Comparison of ENCODE assay signal across 15 cellular contexts in genomic region chr11:38751421-38751820, GRCh38.
A peak's percentile ranks its signal among the peaks of the same experiment; 100 is the strongest.
DNase-seq lines count a peak whose midpoint lies in the region; ATAC-seq and TF ChIP-seq lines count a peak whose summit lies in the region.
"Had no signal": no experiment of that assay in that cellular context is flagged by ENCODE, and none has a peak within 500 bp of the region (broad histone marks: within the 10 kb centered on the region; RNA-seq: fewer than 3 reads in every experiment).

No MANE protein-coding gene starts in this region.

- TF ChIP-seq CTCF in MM.1S (IDR thresholded peaks at IDR 0.05; ENCODE audit: low read length) (no peak), cardiac fibroblast (IDR thresholded peaks at IDR 0.05; ENCODE audit: low read depth, low read length) (no peak), endodermal cell (conservative IDR thresholded peaks at IDR 0.05) (no peak)
- TF ChIP-seq CTCF in CD8-positive, alpha-beta T cell (IDR thresholded peaks at IDR 0.05), result no peak

- peaks cover 17 to 34% (median 28%) of the 10 kb centered on the region in 11 experiments; a peak in 21 of 22 replicates for H3K9me3 ChIP-seq in BLaER1 treated with 17β-estradiol and CSF1 and Interleukin-3, amounts not matched to agents 10 nM and 100 nM (replicated peaks in 1 of 11)
- H3K9me3 ChIP-seq in MM.1S (replicated peaks; ENCODE audit: insufficient read depth, low read length), result no peaks in the 10 kb centered on the region
- no peaks in the 10 kb centered on the region for H3K9me3 ChIP-seq in endodermal cell (ENCODE audit: control insufficient read depth, low read length)
- no peaks in the 10 kb centered on the region for H3K9me3 ChIP-seq in CD8-positive, alpha-beta T cell (ENCODE audit: low read length)
- H3K9me3 ChIP-seq: Caco-2 had no signal

- no peak overlapping the region for H3K9ac ChIP-seq in BLaER1 treated with 17β-estradiol and CSF1 and Interleukin-3, amounts not matched to agents 10 nM and 100 nM
- H3K9ac ChIP-seq in MM.1S (ENCODE audit: low read length) (no peak overlapping the region), endodermal cell (ENCODE audit: extremely low read depth, low read length, poor library complexity, severe bottlenecking) (no peak overlapping the region)
- H3K9ac ChIP-seq: GM23248 had no signal

- no peaks in the 10 kb centered on the region for H3K27me3 ChIP-seq in BLaER1 treated with 17β-estradiol and CSF1 and Interleukin-3, amounts not matched to agents 10 nM and 100 nM
- H3K27me3 ChIP-seq in MM.1S (replicated peaks; ENCODE audit: insufficient read depth, low read length) (no peaks in the 10 kb centered on the region), endodermal cell (ENCODE audit: control insufficient read depth, insufficient read depth, low read length, poor library complexity, severe bottlenecking) (no peaks in the 10 kb centered on the region)
- no peaks in the 10 kb centered on the region for H3K27me3 ChIP-seq in CD8-positive, alpha-beta T cell (ENCODE audit: insufficient read depth, low read length)

- no peak overlapping the region for H2AFZ ChIP-seq in MM.1S (ENCODE audit: low read length)
- H2AFZ ChIP-seq: GM23248 had no signal

- H3K4me3 ChIP-seq in BLaER1 treated with 17β-estradiol and CSF1 and Interleukin-3, amounts not matched to agents 10 nM and 100 nM, result no peak overlapping the region; a peak in 2 of 20 replicates
- H3K4me3 ChIP-seq in MM.1S (ENCODE audit: low read length) (no peak overlapping the region), cardiac fibroblast (replicated peaks in 1 of 2; ENCODE audit: low read depth in 2 of 2, low read length in 2 of 2) (no peak overlapping the region), endodermal cell (ENCODE audit: low read length) (no peak overlapping the region)
- H3K4me3 ChIP-seq in CD8-positive, alpha-beta T cell (ENCODE audit: low read depth, low read length), result no peak overlapping the region
- H3K4me3 ChIP-seq: GM12878, GM23248 had no signal

- no peaks in the 10 kb centered on the region for H3K27me3 Mint-ChIP-seq in endodermal cell (ENCODE audit: insufficient read depth)
- no peaks in the 10 kb centered on the region for H3K27me3 Mint-ChIP-seq in CD8-positive, alpha-beta T cell (ENCODE audit: low read depth)
- H3K27me3 Mint-ChIP-seq: CD4-positive, alpha-beta T cell had no signal

- peak overlapping the region; percentile 18 to 65 (median 51); a peak in 18 of 22 replicates for H3K4me2 ChIP-seq in BLaER1 treated with 17β-estradiol and CSF1 and Interleukin-3, amounts not matched to agents 10 nM and 100 nM
- H3K4me2 ChIP-seq in MM.1S (ENCODE audit: low read depth, low read length), result no peak overlapping the region

- no peak overlapping the region for H3K27ac Mint-ChIP-seq in endodermal cell
- no peak overlapping the region for H3K27ac Mint-ChIP-seq in CD8-positive, alpha-beta T cell
- H3K27ac Mint-ChIP-seq: CD14-positive monocyte; CD4-positive, alpha-beta T cell; H9 had no signal

- H3K9me2 ChIP-seq in MM.1S (replicated peaks; ENCODE audit: insufficient read depth, low read length), result no peaks in the 10 kb centered on the region

- intact Hi-C loops in CD8-positive, alpha-beta T cell (cut with DNase I, micrococcal nuclease), result no loop called here

- H3K36me3 ChIP-seq in BLaER1 treated with 17β-estradiol and CSF1 and Interleukin-3, amounts not matched to agents 10 nM and 100 nM, result no peaks in the 10 kb centered on the region
- no peaks in the 10 kb centered on the region for H3K36me3 ChIP-seq in MM.1S (replicated peaks; ENCODE audit: insufficient read depth, low read length)
- H3K36me3 ChIP-seq in endodermal cell (ENCODE audit: control insufficient read depth, insufficient read depth, low read length), result no peaks in the 10 kb centered on the region
- no peaks in the 10 kb centered on the region for H3K36me3 ChIP-seq in CD8-positive, alpha-beta T cell (ENCODE audit: insufficient read depth, low read length)

- H3K27ac ChIP-seq in BLaER1 treated with 17β-estradiol and CSF1 and Interleukin-3, amounts not matched to agents 10 nM and 100 nM, result peak overlapping the region in 8 of 11 experiments; percentile 1 to 52 (median 24); a peak in 12 of 22 replicates
- H3K27ac ChIP-seq in MM.1S (ENCODE audit: low read length) (peak overlapping the region; percentile 21; the same call in 1 of the 2 replicates), endodermal cell (ENCODE audit: low read depth, low read length) (no peak overlapping the region)
- H3K27ac ChIP-seq in CD8-positive, alpha-beta T cell (ENCODE audit: low read depth, low read length), result no peak overlapping the region
- H3K27ac ChIP-seq: GM23248 had no signal

- POLR2A ChIA-PET in CD8-positive, alpha-beta T cell (lab: Charles Lee), result no interaction called here

- no peak for DNase-seq in MM.1S
- peak; percentile 30 to 59 for DNase-seq in cardiac fibroblast (ENCODE audit: low read depth in 2 of 2)
- no peak for DNase-seq in endodermal cell
- DNase-seq in CD8-positive, alpha-beta T cell, result no peak
- DNase-seq in COLO668 (lab: John Stamatoyannopoulos, UW; ENCODE audit: unreplicated experiment), result no peak
- DNase-seq: Caco-2; CD4-positive, alpha-beta T cell; DMS153; DND-41; GM23248; H9 had no signal

- H4K20me1 ChIP-seq in BLaER1 treated with 17β-estradiol and CSF1 and Interleukin-3, amounts not matched to agents 10 nM and 100 nM, result no peaks in the 10 kb centered on the region
- no peaks in the 10 kb centered on the region for H4K20me1 ChIP-seq in MM.1S (ENCODE audit: insufficient read depth, low read length)

- no peaks in the 10 kb centered on the region for H3K79me2 ChIP-seq in MM.1S (ENCODE audit: low read length)

- no peaks in the 10 kb centered on the region for H3F3A ChIP-seq in MM.1S (ENCODE audit: insufficient read depth, low read length)

- peaks cover 10 to 27% (median 18%) of the 10 kb centered on the region in 10 experiments; a peak in 19 of 20 replicates for H3K4me1 ChIP-seq in BLaER1 treated with 17β-estradiol and CSF1 and Interleukin-3, amounts not matched to agents 10 nM and 100 nM
- H3K4me1 ChIP-seq in MM.1S (ENCODE audit: low read length) (peaks cover 13% of the 10 kb centered on the region; the same call in 1 of the 2 replicates), endodermal cell (ENCODE audit: control insufficient read depth, insufficient read depth, low read length) (no peaks in the 10 kb centered on the region)
- H3K4me1 ChIP-seq in CD8-positive, alpha-beta T cell (ENCODE audit: insufficient read depth, low read length), result no peaks in the 10 kb centered on the region
- H3K4me1 ChIP-seq: Caco-2 had no signal

- WGBS in endodermal cell (ENCODE audit: insufficient coverage in 1 of 2, insufficient read length in 1 of 2), 2 experiments, result 89% methylated on average over 2 of the region's 2 CpGs; no CpG with 5 or more reads in 1 of the 2 experiments

- no peak for ATAC-seq in CD8-positive, alpha-beta T cell
- ATAC-seq: GM12878, HCT116 had no signal

- H3K9me3 Mint-ChIP-seq in endodermal cell, result peaks cover 4% of the 10 kb centered on the region
- H3K9me3 Mint-ChIP-seq in CD8-positive, alpha-beta T cell, result peaks cover 19% of the 10 kb centered on the region

- H3K36me3 Mint-ChIP-seq in endodermal cell (ENCODE audit: low read depth), result no peaks in the 10 kb centered on the region
- H3K36me3 Mint-ChIP-seq in CD8-positive, alpha-beta T cell, result no peaks in the 10 kb centered on the region
- H3K36me3 Mint-ChIP-seq: CD14-positive monocyte had no signal

- CTCF ChIA-PET in CD8-positive, alpha-beta T cell (lab: Charles Lee), result no interaction called here

- no peaks in the 10 kb centered on the region for H3K4me1 Mint-ChIP-seq in endodermal cell
- no peaks in the 10 kb centered on the region for H3K4me1 Mint-ChIP-seq in CD8-positive, alpha-beta T cell (ENCODE audit: low read depth)
- H3K4me1 Mint-ChIP-seq: CD14-positive monocyte had no signal

- no peak overlapping the region for H3K4me3 Mint-ChIP-seq in endodermal cell
- H3K4me3 Mint-ChIP-seq in CD8-positive, alpha-beta T cell, result no peak overlapping the region
- H3K4me3 Mint-ChIP-seq: CD14-positive monocyte; CD4-positive, alpha-beta T cell; H9 had no signal

Comparison
In these comparisons a context has a peak if more than half of its experiments do, and no peak if none do; other contexts are left out.
1. H3K27ac ChIP-seq: peak in BLaER1 treated with 17β-estradiol and CSF1 and Interleukin-3, amounts not matched to agents 10 nM and 100 nM (8 of 11) and MM.1S (single experiment); none in endodermal cell (single experiment) and CD8-positive, alpha-beta T cell (single experiment).
2. DNase-seq: peak in cardiac fibroblast (2 of 2); none in MM.1S (single experiment), endodermal cell (single experiment), CD8-positive, alpha-beta T cell (0 of 7) and COLO668 (single experiment).